Comparison of ENCODE assay signal across 8 cellular contexts in genomic region chr10:117005454-117006055, GRCh38. TPM values are rescaled to one million over a fixed set of nuclear protein-coding genes. Genes with fewer than 3 reads are reported as not detected.
DNase-seq lines count a peak whose midpoint lies in the region; ATAC-seq and TF ChIP-seq lines count a peak whose summit lies in the region.

No MANE protein-coding gene starts in this region.

- H3K4me1 Mint-ChIP-seq in endothelial cell (ENCODE audit: unreplicated experiment): peaks cover 39% of the 10 kb centered on the region

- H4K20me1 ChIP-seq in PC-3 (ENCODE audit: low read length): peaks cover 30% of the 10 kb centered on the region
- H4K20me1 ChIP-seq in Karpas-422 (ENCODE audit: insufficient read depth, low read depth, low read length): no peaks in the 10 kb centered on the region

- H3F3A ChIP-seq in PC-3 (ENCODE audit: low read length, unreplicated experiment): no peaks in the 10 kb centered on the region

- intact Hi-C loops in PC-3 (cut with micrococcal nuclease): loop anchor here (1.0 to 10.0 kb wide), 6 partner anchors 31 to 208 kb away; partner anchors contain the start of gene ENO4

- peaks cover 3% of the 10 kb centered on the region for H3K36me3 Mint-ChIP-seq in endothelial cell (ENCODE audit: low read depth, unreplicated experiment)

- H3K9me3 ChIP-seq in PC-3 (ENCODE audit: low read length) (no peaks in the 10 kb centered on the region), muscle layer of colon (ENCODE audit: low read length) (no peaks in the 10 kb centered on the region), Karpas-422 (ENCODE audit: low read length) (no peaks in the 10 kb centered on the region)

- peaks cover 28% of the 10 kb centered on the region for H3K4me1 ChIP-seq in PC-3 (ENCODE audit: insufficient read depth, low read length)
- H3K4me1 ChIP-seq in muscle layer of colon (ENCODE audit: insufficient read depth, low read length): peaks cover 5% of the 10 kb centered on the region
- H3K4me1 ChIP-seq in Karpas-422 (ENCODE audit: low read length): no peaks in the 10 kb centered on the region

- H3K9me2 ChIP-seq in PC-3 (replicated peaks; ENCODE audit: low read length) (no peaks in the 10 kb centered on the region), Karpas-422 (replicated peaks; ENCODE audit: insufficient read depth, low read length) (no peaks in the 10 kb centered on the region)

- H2AFZ ChIP-seq in PC-3 (ENCODE audit: low read length) (peak overlapping the region; percentile 82), Karpas-422 (ENCODE audit: low read length) (no peak overlapping the region)

- peaks cover 42% of the 10 kb centered on the region for H3K79me2 ChIP-seq in PC-3 (ENCODE audit: low read length)
- H3K79me2 ChIP-seq in Karpas-422 (ENCODE audit: low read length): no peaks in the 10 kb centered on the region

- H3K27ac Mint-ChIP-seq in endothelial cell (ENCODE audit: unreplicated experiment): peak overlapping the region; percentile 59

- peak overlapping the region; percentile 98 for H3K27ac ChIP-seq in 22Rv1
- H3K27ac ChIP-seq in PC-3 (ENCODE audit: low read length): peak overlapping the region; percentile 91; the same call in 1 of the 2 replicates
- no peak overlapping the region for H3K27ac ChIP-seq in muscle layer of colon (ENCODE audit: low read depth, low read length)
- H3K27ac ChIP-seq in Karpas-422 (ENCODE audit: low read length): no peak overlapping the region

- ATAC-seq in PC-3 (peak; percentile 9; the same call in 1 of the 2 replicates), GM18502 (IDR thresholded peaks at IDR 0.05; ENCODE audit: poor library complexity, unreplicated experiment) (no peak)

- no peaks in the 10 kb centered on the region for H3K9me3 Mint-ChIP-seq in endothelial cell (ENCODE audit: unreplicated experiment)

- peak overlapping the region; percentile 92 for H3K4me3 ChIP-seq in PC-3 (ENCODE audit: low read length)
- H3K4me3 ChIP-seq in muscle layer of colon (ENCODE audit: low read depth in 1 of 2, low read length in 2 of 2): peak overlapping the region; percentile 66 to 75
- H3K4me3 ChIP-seq in Karpas-422 (ENCODE audit: low read length): no peak overlapping the region

- DNase-seq in GM10266 (ENCODE audit: extremely low spot score) (peak; percentile 22), PC-3 (peak; percentile 7), endothelial cell (ENCODE audit: low spot score) (peak; percentile 30), Karpas-422 (no peak)
- DNase-seq in stimulated activated CD4-positive, alpha-beta T cell treated with anti-CD3 and anti-CD28 coated beads, Interleukin-12 subunit alpha, Interleukin-12 subunit beta, amount 100 ng/mL, for 4 hours: no peak

- TF ChIP-seq CTCF in 22Rv1 (IDR thresholded peaks at IDR 0.05) (peak; percentile 16), GM10266 (IDR thresholded peaks at IDR 0.05; ENCODE audit: control insufficient read depth, insufficient read depth, low read depth, missing control alignments) (no peak), PC-3 (conservative IDR thresholded peaks at IDR 0.05; ENCODE audit: low read depth, low read length) (no peak), endothelial cell (IDR thresholded peaks at IDR 0.05; ENCODE audit: unreplicated experiment) (no peak)

- H3K27me3 ChIP-seq in PC-3 (ENCODE audit: low read length) (no peaks in the 10 kb centered on the region), muscle layer of colon (ENCODE audit: control insufficient read depth in 1 of 2, insufficient read depth in 2 of 2, low read length in 2 of 2) (peaks cover 3 to 4% of the 10 kb centered on the region in 2 donors), Karpas-422 (ENCODE audit: low read length) (no peaks in the 10 kb centered on the region)

- H3K27me3 Mint-ChIP-seq in endothelial cell (ENCODE audit: unreplicated experiment): peaks cover 5% of the 10 kb centered on the region

- CTCF ChIA-PET in PC-3 (lab: Charles Lee): interaction anchor here (1.3 kb wide), 1 partner anchor 169 kb away, joined by 6 read pairs; no protein-coding TSS in a partner anchor

- H3K9ac ChIP-seq in PC-3 (ENCODE audit: low read length) (peak overlapping the region; percentile 87), muscle layer of colon (ENCODE audit: low read length) (no peak overlapping the region), Karpas-422 (ENCODE audit: low read length) (no peak overlapping the region)

- H3K36me3 ChIP-seq in PC-3 (ENCODE audit: low read depth, low read length) (no peaks in the 10 kb centered on the region), muscle layer of colon (ENCODE audit: insufficient read depth, low read length) (no peaks in the 10 kb centered on the region), Karpas-422 (ENCODE audit: insufficient read depth, low read length) (no peaks in the 10 kb centered on the region)

- H3K4me2 ChIP-seq in PC-3 (ENCODE audit: low read length) (peak overlapping the region; percentile 94), Karpas-422 (ENCODE audit: low read depth, low read length, poor library complexity, severe bottlenecking) (no peak overlapping the region)

- POLR2A ChIA-PET in PC-3 (lab: Charles Lee; ENCODE audit: unreplicated experiment): no interaction called here

- TSS peak; percentile 41 for BruUV-seq in PC-3 (replicated peaks; lab: Mats Ljungman, UMichigan)

- H3K4me3 Mint-ChIP-seq in endothelial cell (ENCODE audit: unreplicated experiment): peak overlapping the region; percentile 92

RNA-seq across cellular contexts. Expression of gene SHTN1, which starts 0.6 kb away (rescaled TPM):
- total RNA-seq in PC-3 (2014; rRNA removed) (9.0 and 13.0 TPM in 2 replicates), endothelial cell (ENCODE audit: unreplicated experiment) (106 TPM)
- total RNA-seq in Karpas-422 (2014; rRNA removed; shearing (Covaris generic); ENCODE audit: low replicate concordance): not detected in 2 replicates

Comparison
In these comparisons a context has a peak if more than half of its experiments do, and no peak if none do; other contexts are left out.
1. H3K27ac ChIP-seq: peak in 22Rv1 (single experiment) and PC-3 (single experiment); none in muscle layer of colon (single experiment) and Karpas-422 (single experiment).
2. DNase-seq: peak in GM10266 (single experiment), PC-3 (single experiment) and endothelial cell (single experiment); none in stimulated activated CD4-positive, alpha-beta T cell treated with anti-CD3 and anti-CD28 coated beads, Interleukin-12 subunit alpha, Interleukin-12 subunit beta, amount 100 ng/mL, for 4 hours (single experiment) and Karpas-422 (single experiment).
3. RNA of gene SHTN1, which starts 0.6 kb away (total RNA-seq): 106 TPM in endothelial cell (single experiment) and 9.0 to 13.0 TPM in PC-3; not detected in Karpas-422; every median in the first group is over 10 times any median in the second.